Comparison of ENCODE assay signal across 26 cellular contexts in the genomic region with DNA sequence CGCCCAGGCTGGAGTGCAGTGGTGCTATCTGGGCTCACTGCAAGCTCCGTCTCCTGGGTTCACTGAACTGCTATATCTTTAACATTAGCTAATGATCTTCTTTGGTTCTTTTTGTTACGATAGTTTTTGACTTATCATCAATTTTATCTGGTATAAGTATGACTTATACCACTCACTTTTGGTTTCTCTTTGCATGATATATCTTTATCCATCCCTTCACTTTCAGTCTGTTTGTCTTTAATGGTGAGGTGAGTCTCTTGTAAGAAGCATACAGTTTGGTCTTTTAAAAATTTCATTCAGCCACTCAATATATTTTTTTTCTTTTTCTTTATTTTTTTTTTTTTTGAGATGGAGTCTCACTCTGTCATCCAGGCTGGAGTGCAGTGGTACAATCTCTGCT. TPM values are rescaled to one million over a fixed set of nuclear protein-coding genes. Genes with fewer than 3 reads are reported as not detected.
"Had no signal": no experiment of that assay in that cellular context is flagged by ENCODE, and none has a peak within 500 bp of the region (broad histone marks: within the 10 kb centered on the region; RNA-seq: fewer than 3 reads in every experiment).

No MANE protein-coding gene starts in this region.

- H3K27me3 Mint-ChIP-seq: activated CD4-positive, alpha-beta memory T cell treated with anti-CD3 and anti-CD28 coated beads, Interleukin-2, amount 10 ng/mL, durations not matched to agents 7 days and 5 days; activated CD4-positive, alpha-beta T cell treated with anti-CD3 and anti-CD28 coated beads, Interleukin-2, amount 10 ng/mL, durations not matched to agents 7 days and 5 days; activated naive CD4-positive, alpha-beta T cell treated with anti-CD3 and anti-CD28 coated beads, Interleukin-2, amount 10 ng/mL, durations not matched to agents 7 days and 5 days; T-cell had no signal

- H3K36me3 Mint-ChIP-seq: brain, T-cell had no signal

- H3K4me3 ChIP-seq: MG63, SK-N-MC had no signal

- H3K27me3 ChIP-seq: MG63 had no signal

- H3K27ac Mint-ChIP-seq: activated CD4-positive, alpha-beta memory T cell treated with anti-CD3 and anti-CD28 coated beads, Interleukin-2, amount 10 ng/mL, durations not matched to agents 7 days and 5 days; activated CD4-positive, alpha-beta T cell treated with anti-CD3 and anti-CD28 coated beads, Interleukin-2, amount 10 ng/mL, durations not matched to agents 7 days and 5 days; activated naive CD4-positive, alpha-beta T cell treated with anti-CD3 and anti-CD28 coated beads, Interleukin-2, amount 10 ng/mL, durations not matched to agents 7 days and 5 days; brain had no signal

- DNase-seq: activated CD4-positive, alpha-beta memory T cell treated with anti-CD3 and anti-CD28 coated beads, Interleukin-2, amount 10 ng/mL, durations not matched to agents 7 days and 5 days; activated CD4-positive, alpha-beta T cell treated with anti-CD3 and anti-CD28 coated beads, Interleukin-2, amount 10 ng/mL, durations not matched to agents 7 days and 5 days; activated gamma-delta T cell; activated naive CD4-positive, alpha-beta T cell treated with anti-CD3 and anti-CD28 coated beads, Interleukin-2, amount 10 ng/mL, durations not matched to agents 7 days and 5 days; amygdala; cortex of kidney; MG63; MV-4-11; NCI-H1092 treated with DMSO at 0.1 percent for 48 hours; NCI-H1417 treated with DMSO at 0.1 percent for 48 hours; NCI-H1694; NCI-H2029 treated with DMSO at 0.1 percent for 48 hours; NCI-H345; NCI-H510A; NCI-H526 treated with DMSO at 0.1 percent for 48 hours; NK-92 treated with Interleukin-12 subunit alpha and Interleukin-12 subunit beta, amount 100 ng/mL, for 24 hours; OCI-M1; RPMI8226; T-cell had no signal

- ATAC-seq: Panc1, Right ventricle myocardium inferior, T-cell had no signal

- H3K4me3 Mint-ChIP-seq: activated CD4-positive, alpha-beta memory T cell treated with anti-CD3 and anti-CD28 coated beads, Interleukin-2, amount 10 ng/mL, durations not matched to agents 7 days and 5 days; activated CD4-positive, alpha-beta T cell treated with anti-CD3 and anti-CD28 coated beads, Interleukin-2, amount 10 ng/mL, durations not matched to agents 7 days and 5 days; activated naive CD4-positive, alpha-beta T cell treated with anti-CD3 and anti-CD28 coated beads, Interleukin-2, amount 10 ng/mL, durations not matched to agents 7 days and 5 days; brain; central memory CD8-positive, alpha-beta T cell had no signal

- FAIRE-seq: astrocyte had no signal

- H3K9me3 Mint-ChIP-seq: central memory CD8-positive, alpha-beta T cell; T-cell had no signal

- H3K4me1 Mint-ChIP-seq: brain had no signal

- H3K27ac ChIP-seq: SK-N-MC, VCaP had no signal

RNA-seq across cellular contexts. Expression of gene ADGRE1, which starts 58.4 kb away (rescaled TPM):
- total RNA-seq: astrocyte had no signal
